ENCODE assay signal across 1 cellular context in genomic region chr11:125111341-125112234, GRCh38.
TF ChIP-seq lines count a peak whose summit lies in the region.

Gene TMEM218, minus strand, starts transcription at chr11:125111626. Its CDS starts 9,385 bp downstream, at chr11:125102241.

TF ChIP-seq in HepG2, 621 proteins besides CTCF, POLR2A, EP300 and RAD21 (continued from another document):
- 0 out of 2 replicates have a peak, but pooled peaks have one; percentile 27 for TF ChIP-seq ZGPAT (CRISPR knock-in tag; IDR thresholded peaks at IDR 0.05)
- peak; percentile 76 for TF ChIP-seq PHF8 (CRISPR knock-in tag; IDR thresholded peaks at IDR 0.05)
- TF ChIP-seq ZNF510 (CRISPR knock-in tag; IDR thresholded peaks at IDR 0.05; ENCODE audit: low read depth): 0 out of 2 replicates have a peak, but pooled peaks have one; percentile 40
- TF ChIP-seq TSC22D2 (CRISPR knock-in tag; IDR thresholded peaks at IDR 0.05; ENCODE audit: borderline replicate concordance): no peak
- TF ChIP-seq ZNF562 (CRISPR knock-in tag; IDR thresholded peaks at IDR 0.05; ENCODE audit: borderline replicate concordance): no peak
